ENCODE assay signal across 9 cellular contexts in the genomic region with DNA sequence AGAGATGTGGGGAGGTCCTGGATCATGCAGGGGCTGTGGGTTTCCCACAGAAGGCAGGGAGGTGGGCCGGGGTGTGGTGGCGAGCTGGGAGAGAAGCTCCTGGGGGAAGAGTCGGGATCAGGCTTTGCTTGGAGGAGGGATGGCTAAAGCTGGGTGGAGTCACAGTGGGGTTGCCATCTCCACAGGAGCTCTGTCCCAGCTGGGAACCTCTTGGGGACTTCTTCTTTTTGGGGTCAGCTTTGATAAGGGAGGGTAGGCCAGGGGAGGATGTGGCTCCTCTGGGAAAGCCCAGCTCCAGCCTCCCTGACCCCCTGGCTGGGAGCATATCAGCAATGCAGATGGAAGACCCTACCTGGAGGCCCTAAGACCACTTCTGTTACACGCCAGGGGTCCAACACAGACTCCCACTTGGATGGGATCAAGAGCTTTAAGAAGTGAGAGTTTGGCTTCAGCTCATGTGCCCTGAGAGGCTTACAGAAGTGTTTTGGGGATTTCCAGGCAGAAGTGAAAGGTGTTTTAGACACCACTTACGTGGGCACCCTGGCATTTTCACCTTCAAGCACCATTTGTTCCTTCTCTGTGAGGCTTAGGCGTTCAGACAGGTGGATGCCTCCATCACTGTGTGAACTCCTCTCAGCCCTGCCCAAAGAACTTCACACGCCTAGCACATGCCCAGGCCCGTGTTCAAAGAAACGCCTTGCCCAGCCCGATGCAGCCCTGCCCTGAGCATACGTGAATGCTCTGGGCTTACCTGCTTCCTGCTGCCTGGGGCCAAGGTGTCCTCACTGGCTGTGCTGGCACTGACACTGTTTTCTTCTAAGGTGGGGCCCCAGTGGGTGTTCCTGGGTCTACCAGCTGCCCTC. TPM values are rescaled to one million over a fixed set of nuclear protein-coding genes. Genes with fewer than 3 reads are reported as not detected.
DNase-seq lines count a peak whose midpoint lies in the region; ATAC-seq and TF ChIP-seq lines count a peak whose summit lies in the region.
"Had no signal": no experiment of that assay in that cellular context is flagged by ENCODE, and none has a peak within 500 bp of the region (broad histone marks: within the 10 kb centered on the region; RNA-seq: fewer than 3 reads in every experiment).

No MANE protein-coding gene starts in this region.

- H3K14ac ChIP-seq in mesenchymal stem cell (ENCODE audit: low read length in 2 of 2) = peak overlapping the region in 1 of 2 experiments; percentile 36

- H3K9ac ChIP-seq in PC-3 (ENCODE audit: low read length) (no peak overlapping the region), mesenchymal stem cell (ENCODE audit: low read length) (no peak overlapping the region)

- H3K36me3 Mint-ChIP-seq in Calu3 (ENCODE audit: insufficient read depth, unreplicated experiment) = peaks cover 11% of the 10 kb centered on the region

- H3K4me3 ChIP-seq in PC-3 (ENCODE audit: low read length) = no peak overlapping the region
- H3K4me3 ChIP-seq in mesenchymal stem cell (ENCODE audit: insufficient read depth in 1 of 2, low read depth in 1 of 2, low read length in 2 of 2) = no peak overlapping the region
- H3K4me3 ChIP-seq: ascending aorta had no signal

- no peak overlapping the region for H3K4me3 Mint-ChIP-seq in Calu3 (ENCODE audit: low read depth, unreplicated experiment)

- peaks cover 23% of the 10 kb centered on the region for H3K4me1 Mint-ChIP-seq in Calu3 (ENCODE audit: low read depth, unreplicated experiment)

- 0 out of 2 replicates have a peak, but pooled peaks cover 9% of the 10 kb centered on the region for H3K79me2 ChIP-seq in PC-3 (ENCODE audit: low read length)

- no peaks in the 10 kb centered on the region; the same call in 1 of the 2 replicates for H3K36me3 ChIP-seq in PC-3 (ENCODE audit: low read depth, low read length)
- peaks cover 46 to 73% of the 10 kb centered on the region in 2 experiments for H3K36me3 ChIP-seq in mesenchymal stem cell (ENCODE audit: control insufficient read depth in 1 of 2, insufficient read depth in 2 of 2, low read depth in 1 of 2, low read length in 2 of 2)
- H3K36me3 ChIP-seq: ascending aorta had no signal

- CTCF ChIA-PET in Calu3 (lab: Charles Lee) (interaction anchor here (0.8 to 1.4 kb wide), 2 partner anchors 10 to 37 kb away, joined by 3 read pairs; no protein-coding TSS in a partner anchor), PC-3 (lab: Charles Lee) (interaction anchor here (0.8 kb wide), 1 partner anchor 52 kb away, joined by 3 read pairs; a partner anchor contains a TSS)

- TF ChIP-seq CTCF in Calu3 (IDR thresholded peaks at IDR 0.05; ENCODE audit: unreplicated experiment) (no peak), PC-3 (conservative IDR thresholded peaks at IDR 0.05; ENCODE audit: low read depth, low read length) (no peak)

- no peaks in the 10 kb centered on the region for H3K9me2 ChIP-seq in PC-3 (replicated peaks; ENCODE audit: low read length)

- no peak overlapping the region for H4K8ac ChIP-seq in mesenchymal stem cell (ENCODE audit: low read length)

- no peak overlapping the region for H3K23ac ChIP-seq in mesenchymal stem cell (ENCODE audit: low read length in 2 of 2)

- H3K27me3 Mint-ChIP-seq in Calu3 (ENCODE audit: unreplicated experiment) = no peaks in the 10 kb centered on the region

- H3K27me3 ChIP-seq in PC-3 (ENCODE audit: low read length) (no peaks in the 10 kb centered on the region), mesenchymal stem cell (ENCODE audit: control insufficient read depth in 1 of 2, insufficient read depth in 1 of 2, low read length in 2 of 2) (no peaks in the 10 kb centered on the region)
- H3K27me3 ChIP-seq: ascending aorta had no signal

- H3K4me2 ChIP-seq in PC-3 (ENCODE audit: low read length) (0 out of 2 replicates have a peak overlapping the region, but pooled peaks have one; percentile 62), mesenchymal stem cell (ENCODE audit: low read length, poor library complexity, severe bottlenecking) (no peak overlapping the region)

- 96% methylated on average over 11 of the region's 11 CpGs for WGBS in mesenchymal stem cell

- intact Hi-C loops in Calu3 (cut with micrococcal nuclease; ENCODE audit: unreplicated experiment) (no loop called here), PC-3 (cut with micrococcal nuclease) (no loop called here)

- H4K91ac ChIP-seq in mesenchymal stem cell (ENCODE audit: low read length) = peak overlapping the region; percentile 66

- POLR2A ChIA-PET in PC-3 (lab: Charles Lee; ENCODE audit: unreplicated experiment) = no interaction called here

- ATAC-seq in GM21529 (IDR thresholded peaks at IDR 0.05; ENCODE audit: unreplicated experiment) = peak; percentile 70
- no peak for ATAC-seq in PC-3

- peaks cover 29% of the 10 kb centered on the region for H3K79me1 ChIP-seq in mesenchymal stem cell (replicated peaks; ENCODE audit: low read length, poor library complexity, severe bottlenecking)

- H3K9me3 ChIP-seq in PC-3 (ENCODE audit: low read length) (no peaks in the 10 kb centered on the region), mesenchymal stem cell (ENCODE audit: control insufficient read depth, low read length) (no peaks in the 10 kb centered on the region)
- H3K9me3 ChIP-seq: ascending aorta had no signal

- H2AK5ac ChIP-seq in mesenchymal stem cell (ENCODE audit: low read length, severe bottlenecking) = peak overlapping the region; percentile 19

- H3K4me1 ChIP-seq in PC-3 (ENCODE audit: insufficient read depth, low read length) = peaks cover 43% of the 10 kb centered on the region
- H3K4me1 ChIP-seq in mesenchymal stem cell (ENCODE audit: control insufficient read depth, insufficient read depth, low read depth, low read length) = peaks cover 28% of the 10 kb centered on the region

- H3K4ac ChIP-seq in mesenchymal stem cell (ENCODE audit: low read depth in 1 of 2, low read length in 2 of 2) = peak overlapping the region in 1 of 2 experiments; percentile 30

- H2BK120ac ChIP-seq in mesenchymal stem cell (ENCODE audit: low read depth, low read length) = peak overlapping the region; percentile 59

- H3F3A ChIP-seq in PC-3 (ENCODE audit: low read length, unreplicated experiment) = no peaks in the 10 kb centered on the region

- peak overlapping the region; percentile 63 to 70 for H3K18ac ChIP-seq in mesenchymal stem cell (ENCODE audit: low read depth in 1 of 2, low read length in 2 of 2)

- H2AFZ ChIP-seq in PC-3 (ENCODE audit: low read length) = no peak overlapping the region
- H2AFZ ChIP-seq in mesenchymal stem cell (ENCODE audit: low read depth, low read length) = no peak overlapping the region

- H3K9me3 Mint-ChIP-seq in Calu3 (ENCODE audit: low read depth, unreplicated experiment) = no peaks in the 10 kb centered on the region

- no peak overlapping the region for H2BK15ac ChIP-seq in mesenchymal stem cell (ENCODE audit: low read depth, poor library complexity, severe bottlenecking)

- H2BK12ac ChIP-seq in mesenchymal stem cell (ENCODE audit: low read length in 2 of 2) = peak overlapping the region; percentile 64 to 73

- H4K20me1 ChIP-seq in PC-3 (ENCODE audit: low read length) = no peaks in the 10 kb centered on the region

- H3K27ac ChIP-seq in PC-3 (ENCODE audit: low read length) = peak overlapping the region; percentile 44
- H3K27ac ChIP-seq in mesenchymal stem cell (ENCODE audit: low read length, poor library complexity, severe bottlenecking) = no peak overlapping the region

- DNase-seq in Calu3 (no peak), PC-3 (no peak), mesenchymal stem cell (no peak), globus pallidus (ENCODE audit: low spot score) (no peak), islet precursor cell (no peak), cortex of kidney (lab: John Stamatoyannopoulos, UW) (no peak), RPMI8226 (no peak)

- BruUV-seq in Calu3 (replicated peaks; lab: Mats Ljungman, UMichigan) (no TSS peak), PC-3 (replicated peaks; lab: Mats Ljungman, UMichigan) (no TSS peak)

- peak overlapping the region; percentile 29 for H3K27ac Mint-ChIP-seq in Calu3 (ENCODE audit: unreplicated experiment)

- no peak overlapping the region for H2BK5ac ChIP-seq in mesenchymal stem cell (ENCODE audit: low read depth, low read length, poor library complexity, severe bottlenecking)

RNA-seq across cellular contexts. Expression of a gene that starts 33.7 kb away (rescaled TPM):
- total RNA-seq in Calu3 (2022) = 2.1 and 3.1 TPM in 2 replicates
- total RNA-seq in PC-3 (2014; rRNA removed) = 11.8 and 16.5 TPM in 2 replicates
- 19.4 TPM for polyA plus RNA-seq in mesenchymal stem cell (2013, experiment 1 of 2)
- polyA plus RNA-seq in mesenchymal stem cell (2013, experiment 2 of 2) = 19.7 TPM

RNA-seq across cellular contexts. Expression of a gene that starts 52.2 kb away (rescaled TPM):
- 33.9 and 40.3 TPM in 2 replicates for total RNA-seq in Calu3 (2022)
- total RNA-seq in PC-3 (2014; rRNA removed) = 12.6 and 13.8 TPM in 2 replicates
- polyA plus RNA-seq in mesenchymal stem cell (2013, experiment 1 of 2) = 22.6 TPM
- 23.1 TPM for polyA plus RNA-seq in mesenchymal stem cell (2013, experiment 2 of 2)
